10 cellular contexts compared by ENCODE assay signal in genomic region chr5:14816999-14817761, GRCh38. TPM values are rescaled to one million over a fixed set of nuclear protein-coding genes. Genes with fewer than 3 reads are reported as not detected.
A peak's percentile ranks its signal among the peaks of the same experiment; 100 is the strongest.
DNase-seq lines count a peak whose midpoint lies in the region; ATAC-seq and TF ChIP-seq lines count a peak whose summit lies in the region.
"Had no signal": no experiment of that assay in that cellular context is flagged by ENCODE, and none has a peak within 500 bp of the region (broad histone marks: within the 10 kb centered on the region; RNA-seq: fewer than 3 reads in every experiment).

No MANE protein-coding gene starts in this region.

- POLR2A ChIA-PET in activated CD4-positive, alpha-beta memory T cell treated with anti-CD3 and anti-CD28 coated beads, Interleukin-2, amount 10 ng/mL, durations not matched to agents 7 days and 5 days (lab: Charles Lee): interaction anchor here (0.6 to 1.4 kb wide), 2 partner anchors 8 to 186 kb away, joined by 3 read pairs; no protein-coding TSS in a partner anchor

- no peaks in the 10 kb centered on the region for H3K27me3 Mint-ChIP-seq in activated CD4-positive, alpha-beta memory T cell treated with anti-CD3 and anti-CD28 coated beads, Interleukin-2, amount 10 ng/mL, durations not matched to agents 7 days and 5 days

- no peaks in the 10 kb centered on the region for H3K36me3 ChIP-seq in right atrium auricular region

- peaks cover 0 to 40% of the 10 kb centered on the region in 2 donors for H3K4me1 ChIP-seq in right atrium auricular region

- H3K4me3 ChIP-seq in right atrium auricular region: no peak overlapping the region

- peak; percentile 6 for DNase-seq in activated CD8-positive, alpha-beta memory T cell treated with anti-CD3 and anti-CD28 coated beads, Interleukin-2, amount 50 U/mL, for 24 hours (ENCODE audit: extremely low read depth)
- DNase-seq in activated CD8-positive, alpha-beta memory T cell treated with anti-CD3 and anti-CD28 coated beads for 24 hours: no peak
- DNase-seq in activated CD4-positive, alpha-beta memory T cell treated with anti-CD3 and anti-CD28 coated beads, Interleukin-2, amount 10 ng/mL, durations not matched to agents 7 days and 5 days: peak; percentile 45
- DNase-seq in right atrium auricular region (ENCODE audit: low spot score) (peak; percentile 89), substantia nigra (lab: John Stamatoyannopoulos, UW) (peak in 4 of 49 donors; percentile 14 to 54 (median 38)), DMS153 treated with DMSO at 0.1 percent for 48 hours (lab: John Stamatoyannopoulos, UW; ENCODE audit: unreplicated experiment) (no peak), NCI-H526 treated with DMSO at 0.1 percent for 48 hours (lab: John Stamatoyannopoulos, UW) (no peak)
- DNase-seq: DMS153, NCI-H146 had no signal

- no peaks in the 10 kb centered on the region for H3K9me3 Mint-ChIP-seq in activated CD4-positive, alpha-beta memory T cell treated with anti-CD3 and anti-CD28 coated beads, Interleukin-2, amount 10 ng/mL, durations not matched to agents 7 days and 5 days

- CTCF ChIA-PET in activated CD4-positive, alpha-beta memory T cell treated with anti-CD3 and anti-CD28 coated beads, Interleukin-2, amount 10 ng/mL, durations not matched to agents 7 days and 5 days (lab: Charles Lee): interaction anchor here (0.6 to 1.5 kb wide), 3 partner anchors 52 to 140 kb away, joined by 3 to 4 read pairs (median 4); no protein-coding TSS in a partner anchor

- no peaks in the 10 kb centered on the region for H3K9me3 ChIP-seq in right atrium auricular region

- TF ChIP-seq CTCF in right atrium auricular region (IDR thresholded peaks at IDR 0.05): no peak

- no peaks in the 10 kb centered on the region for H3K27me3 ChIP-seq in right atrium auricular region

- H3K4me1 Mint-ChIP-seq in activated CD4-positive, alpha-beta memory T cell treated with anti-CD3 and anti-CD28 coated beads, Interleukin-2, amount 10 ng/mL, durations not matched to agents 7 days and 5 days: peaks cover 59% of the 10 kb centered on the region

- H3K4me3 Mint-ChIP-seq in activated CD4-positive, alpha-beta memory T cell treated with anti-CD3 and anti-CD28 coated beads, Interleukin-2, amount 10 ng/mL, durations not matched to agents 7 days and 5 days: no peak overlapping the region

- peaks cover 17% of the 10 kb centered on the region for H3K36me3 Mint-ChIP-seq in activated CD4-positive, alpha-beta memory T cell treated with anti-CD3 and anti-CD28 coated beads, Interleukin-2, amount 10 ng/mL, durations not matched to agents 7 days and 5 days (ENCODE audit: low read depth)

- H3K27ac Mint-ChIP-seq in activated CD4-positive, alpha-beta memory T cell treated with anti-CD3 and anti-CD28 coated beads, Interleukin-2, amount 10 ng/mL, durations not matched to agents 7 days and 5 days: peak overlapping the region; percentile 19

- no peak for ATAC-seq in HG02840 (IDR thresholded peaks at IDR 0.05; ENCODE audit: low FRiP score, unreplicated experiment)

- peak overlapping the region in 1 of 2 donors; percentile 40 for H3K27ac ChIP-seq in right atrium auricular region
- H3K27ac ChIP-seq in substantia nigra (ENCODE audit: low read depth, low read length, poor library complexity, severe bottlenecking): peak overlapping the region; percentile 23

RNA-seq across cellular contexts. Expression of gene ANKH, which starts 54.4 kb away (rescaled TPM):
- 10 to 100 TPM; 83.7 to 87.0 TPM for total RNA-seq in activated CD4-positive, alpha-beta memory T cell treated with anti-CD3 and anti-CD28 coated beads, Interleukin-2, amount 10 ng/mL, durations not matched to agents 7 days and 5 days
- 10 to 100 TPM; 52.3 to 80.4 TPM for total RNA-seq in right atrium auricular region

Comparison
In these comparisons a context has a peak if more than half of its experiments do, and no peak if none do; other contexts are left out.
1. DNase-seq: peak in activated CD8-positive, alpha-beta memory T cell treated with anti-CD3 and anti-CD28 coated beads, Interleukin-2, amount 50 U/mL, for 24 hours (single experiment), activated CD4-positive, alpha-beta memory T cell treated with anti-CD3 and anti-CD28 coated beads, Interleukin-2, amount 10 ng/mL, durations not matched to agents 7 days and 5 days (single experiment) and right atrium auricular region (single experiment); none in activated CD8-positive, alpha-beta memory T cell treated with anti-CD3 and anti-CD28 coated beads for 24 hours (single experiment), DMS153 treated with DMSO at 0.1 percent for 48 hours (single experiment) and NCI-H526 treated with DMSO at 0.1 percent for 48 hours (single experiment).